Comparison of ENCODE assay signal across 21 cellular contexts in the genomic region with DNA sequence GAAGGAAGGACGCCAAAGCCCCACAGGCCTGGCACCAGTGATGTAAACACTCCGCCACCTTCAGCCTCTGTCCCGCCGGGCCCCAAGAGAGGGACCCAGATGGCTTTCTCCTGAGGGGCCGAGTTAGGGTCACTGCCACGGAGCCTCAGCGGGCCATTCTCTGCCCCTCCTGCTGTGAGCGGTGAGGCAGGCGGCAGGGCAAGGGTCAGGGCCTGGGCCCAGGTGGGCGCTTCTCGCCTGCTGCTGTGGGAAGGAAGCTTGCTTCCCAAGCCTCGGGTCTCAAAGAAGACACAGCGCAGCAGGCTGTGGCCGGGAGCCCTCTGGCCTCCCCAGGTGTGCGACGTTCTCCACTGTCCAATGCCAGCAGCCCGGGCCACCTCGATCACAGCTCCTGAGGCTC.
"Had no signal": no experiment of that assay in that cellular context is flagged by ENCODE, and none has a peak within 500 bp of the region (broad histone marks: within the 10 kb centered on the region; RNA-seq: fewer than 3 reads in every experiment).

No MANE protein-coding gene starts in this region.

- H3K9me3 Mint-ChIP-seq: endodermal cell; naive thymus-derived CD8-positive, alpha-beta T cell; stimulated activated effector memory CD8-positive, alpha-beta T cell treated with anti-CD3 and anti-CD28 coated beads, Interleukin-12 subunit alpha, Interleukin-12 subunit beta, amount 100 ng/mL, for 72 hours had no signal

- H3K36me3 ChIP-seq: heart left ventricle, neutrophil, suprapubic skin, thyroid gland, upper lobe of left lung, uterus had no signal

- DNase-seq: effector CD4-positive, alpha-beta T cell; endodermal cell; erythroblast; foreskin melanocyte; hippocampal formation; mammary epithelial cell; mucosa of descending colon; right cardiac atrium; stimulated activated CD4-positive, alpha-beta T cell treated with anti-CD3 and anti-CD28 coated beads, Interleukin-4, amount 100 ng/mL, for 1 hour; stimulated activated CD8-positive, alpha-beta memory T cell treated with anti-CD3 and anti-CD28 coated beads, Interleukin-4, amount 100 ng/mL, for 48 hours; stimulated activated naive CD8-positive, alpha-beta T cell treated with anti-CD3 and anti-CD28 coated beads, Interleukin-15, Interleukin-2, amounts not matched to agents 100 U/mL and 50 U/mL, for 24 hours; thyroid gland; uterus had no signal

- H3K4me3 Mint-ChIP-seq: endodermal cell; naive thymus-derived CD8-positive, alpha-beta T cell; stimulated activated effector memory CD8-positive, alpha-beta T cell treated with anti-CD3 and anti-CD28 coated beads, Interleukin-12 subunit alpha, Interleukin-12 subunit beta, amount 100 ng/mL, for 72 hours had no signal

- H3K4me1 ChIP-seq: heart left ventricle, suprapubic skin, thyroid gland, uterus had no signal

- H3K27ac Mint-ChIP-seq: endodermal cell; naive thymus-derived CD8-positive, alpha-beta T cell; stimulated activated effector memory CD8-positive, alpha-beta T cell treated with anti-CD3 and anti-CD28 coated beads, Interleukin-12 subunit alpha, Interleukin-12 subunit beta, amount 100 ng/mL, for 72 hours had no signal

- H3K36me3 Mint-ChIP-seq: naive thymus-derived CD8-positive, alpha-beta T cell; stimulated activated effector memory CD8-positive, alpha-beta T cell treated with anti-CD3 and anti-CD28 coated beads, Interleukin-12 subunit alpha, Interleukin-12 subunit beta, amount 100 ng/mL, for 72 hours had no signal

- H3K4me3 ChIP-seq: coronary artery, heart left ventricle, mucosa of descending colon, smooth muscle cell, suprapubic skin, thyroid gland, upper lobe of left lung, uterus had no signal

- H3K27ac ChIP-seq: coronary artery, heart left ventricle, neutrophil, suprapubic skin, thyroid gland, upper lobe of left lung, uterus had no signal

- H3K4me2 ChIP-seq: smooth muscle cell had no signal

- H3K9me3 ChIP-seq: heart left ventricle, mucosa of descending colon, neutrophil, suprapubic skin, thyroid gland, upper lobe of left lung, uterus had no signal

- ATAC-seq: mucosa of descending colon; naive thymus-derived CD8-positive, alpha-beta T cell; stimulated activated naive CD8-positive, alpha-beta T cell treated with anti-CD3 and anti-CD28 coated beads, Interleukin-15, Interleukin-2, amounts not matched to agents 100 U/mL and 50 U/mL, for 24 hours had no signal

- H3K27me3 ChIP-seq: heart left ventricle, neutrophil, suprapubic skin, thyroid gland, upper lobe of left lung, uterus had no signal
